In genomic region chr7:25093268-25093802, GRCh38 we compare ENCODE assay signal across 8 cellular contexts. TPM values are rescaled to one million over a fixed set of nuclear protein-coding genes. Genes with fewer than 3 reads are reported as not detected.
DNase-seq lines count a peak whose midpoint lies in the region; ATAC-seq, FAIRE-seq and TF ChIP-seq lines count a peak whose summit lies in the region.

No MANE protein-coding gene starts in this region.

- no peak for FAIRE-seq in urothelium cell line (lab: Jason Lieb, UNC)

- ATAC-seq in GM21526 (IDR thresholded peaks at IDR 0.05; ENCODE audit: low FRiP score, unreplicated experiment): peak; percentile 55

- H3K4me3 ChIP-seq in SJCRH30: peak overlapping the region; percentile 4

- H3K4me1 Mint-ChIP-seq in glutamatergic neuron (ENCODE audit: low read depth, unreplicated experiment) (peaks cover 13% of the 10 kb centered on the region), progenitor cell of endocrine pancreas (ENCODE audit: low read depth) (peaks cover 1% of the 10 kb centered on the region)

- H3K36me3 Mint-ChIP-seq in glutamatergic neuron (ENCODE audit: unreplicated experiment) (no peaks in the 10 kb centered on the region), progenitor cell of endocrine pancreas (ENCODE audit: insufficient read depth) (no peaks in the 10 kb centered on the region)

- peaks cover 4% of the 10 kb centered on the region for H3K9me3 Mint-ChIP-seq in glutamatergic neuron (ENCODE audit: unreplicated experiment)
- H3K9me3 Mint-ChIP-seq in progenitor cell of endocrine pancreas (ENCODE audit: low read depth): peaks cover 3% of the 10 kb centered on the region

- H3K27ac Mint-ChIP-seq in glutamatergic neuron (ENCODE audit: unreplicated experiment) (no peak overlapping the region), progenitor cell of endocrine pancreas (no peak overlapping the region)

- H3K27ac ChIP-seq in SJCRH30: no peak overlapping the region

- H3K27me3 ChIP-seq in SJCRH30: no peaks in the 10 kb centered on the region

- H3K36me3 ChIP-seq in SJCRH30: no peaks in the 10 kb centered on the region

- H3K4me1 ChIP-seq in SJCRH30: no peaks in the 10 kb centered on the region; the same call in 1 of the 2 replicates

- H3K4me3 Mint-ChIP-seq in glutamatergic neuron (ENCODE audit: unreplicated experiment) (no peak overlapping the region), progenitor cell of endocrine pancreas (ENCODE audit: low read depth) (no peak overlapping the region)

- DNase-seq in DMS 273 treated with DMSO at 0.1 percent for 48 hours (lab: John Stamatoyannopoulos, UW) (peak; percentile 61), Kasumi-1 (lab: John Stamatoyannopoulos, UW) (peak; percentile 86 to 90), SJCRH30 (peak; percentile 83 to 97), glutamatergic neuron (peak; percentile 91), progenitor cell of endocrine pancreas (ENCODE audit: low spot score, unreplicated experiment) (peak; percentile 58), urothelium cell line (ENCODE audit: low spot score) (peak; percentile 86)
- DNase-seq in activated effector memory CD4-positive, alpha-beta T cell treated with anti-CD3 and anti-CD28 coated beads, Interleukin-2, amount 50 U/mL, for 16 hours: peak; percentile 92

- no peaks in the 10 kb centered on the region for H3K9me3 ChIP-seq in SJCRH30 (replicated peaks)

- TF ChIP-seq CTCF in glutamatergic neuron (IDR thresholded peaks at IDR 0.05; ENCODE audit: partially characterized antibody, unreplicated experiment) (peak; percentile 85), progenitor cell of endocrine pancreas (IDR thresholded peaks at IDR 0.05; ENCODE audit: unreplicated experiment) (peak; percentile 78)

- peaks cover 2% of the 10 kb centered on the region for H3K27me3 Mint-ChIP-seq in glutamatergic neuron (ENCODE audit: unreplicated experiment)
- no peaks in the 10 kb centered on the region for H3K27me3 Mint-ChIP-seq in progenitor cell of endocrine pancreas

RNA-seq across cellular contexts. Expression of gene CYCS, which starts 31.7 kb away (rescaled TPM):
- 337 and 376 TPM in 2 replicates for total RNA-seq in SJCRH30 (2014; rRNA removed; shearing (Covaris generic))
- 127 TPM for total RNA-seq in glutamatergic neuron (ENCODE audit: unreplicated experiment)
- total RNA-seq in progenitor cell of endocrine pancreas: 62.3 and 69.5 TPM in 2 replicates
